1 cellular context compared by ENCODE assay signal in the genomic region with DNA sequence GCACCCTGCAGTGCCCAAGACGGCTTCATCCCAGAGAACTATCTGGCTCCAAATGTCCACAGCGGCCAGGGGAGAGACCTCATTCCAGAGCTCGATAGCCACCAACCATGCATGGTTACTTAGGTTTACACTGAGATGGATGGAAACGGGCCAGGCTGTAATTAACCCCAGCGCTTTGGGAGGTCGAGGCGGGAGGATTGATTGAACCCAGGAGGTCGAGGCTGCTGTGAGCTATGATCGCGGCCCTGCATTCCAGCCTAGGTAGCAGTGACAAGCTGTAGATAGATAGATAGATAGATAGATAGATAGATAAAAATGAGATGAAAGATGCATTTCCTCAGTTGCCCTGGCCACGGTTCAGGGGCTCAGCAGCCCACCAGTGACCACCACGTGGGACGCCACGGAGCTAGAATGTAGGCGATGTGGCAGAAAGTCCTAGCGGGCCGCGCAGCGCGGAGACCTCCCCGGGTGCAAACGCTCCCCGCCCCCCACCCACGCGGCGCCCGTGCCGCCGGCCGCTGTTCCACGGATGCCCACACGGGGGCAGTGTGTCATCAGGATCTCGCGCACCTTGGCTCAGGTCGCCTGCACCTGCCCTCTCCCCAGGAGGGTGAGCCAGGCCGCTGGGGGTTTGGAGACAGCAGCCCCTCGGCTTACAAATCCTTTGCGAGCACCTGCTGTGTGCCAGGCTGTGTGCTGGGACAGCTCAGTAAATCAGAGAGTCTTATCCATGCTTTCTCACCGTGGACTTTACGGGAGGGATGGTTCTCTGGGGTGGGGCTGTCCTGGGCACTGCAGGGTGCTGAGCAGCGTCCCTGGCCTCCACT.
TF ChIP-seq lines count a peak whose summit lies in the region.

No MANE protein-coding gene starts in this region.

TF ChIP-seq in HepG2, 621 proteins besides CTCF, POLR2A, EP300 and RAD21 (continued from another document):
- TF ChIP-seq, protein P1, sequence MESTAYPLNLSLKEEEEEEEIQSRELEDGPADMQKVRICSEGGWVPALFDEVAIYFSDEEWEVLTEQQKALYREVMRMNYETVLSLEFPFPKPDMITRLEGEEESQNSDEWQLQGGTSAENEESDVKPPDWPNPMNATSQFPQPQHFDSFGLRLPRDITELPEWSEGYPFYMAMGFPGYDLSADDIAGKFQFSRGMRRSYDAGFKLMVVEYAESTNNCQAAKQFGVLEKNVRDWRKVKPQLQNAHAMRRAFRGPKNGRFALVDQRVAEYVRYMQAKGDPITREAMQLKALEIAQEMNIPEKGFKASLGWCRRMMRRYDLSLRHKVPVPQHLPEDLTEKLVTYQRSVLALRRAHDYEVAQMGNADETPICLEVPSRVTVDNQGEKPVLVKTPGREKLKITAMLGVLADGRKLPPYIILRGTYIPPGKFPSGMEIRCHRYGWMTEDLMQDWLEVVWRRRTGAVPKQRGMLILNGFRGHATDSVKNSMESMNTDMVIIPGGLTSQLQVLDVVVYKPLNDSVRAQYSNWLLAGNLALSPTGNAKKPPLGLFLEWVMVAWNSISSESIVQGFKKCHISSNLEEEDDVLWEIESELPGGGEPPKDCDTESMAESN (CRISPR knock-in tag; conservative IDR thresholded peaks at IDR 0.05), result 0 out of 2 replicates have a peak, but pooled peaks have one; percentile 24
- TF ChIP-seq STAG1 (CRISPR knock-in tag; IDR thresholded peaks at IDR 0.05) (peak; percentile 88), ZNF607 (CRISPR knock-in tag; IDR thresholded peaks at IDR 0.05; ENCODE audit: borderline replicate concordance) (0 out of 2 replicates have a peak, but pooled peaks have one; percentile 34), SNAI1 (CRISPR knock-in tag; IDR thresholded peaks at IDR 0.05; ENCODE audit: borderline replicate concordance) (no peak), SMARCC2 (IDR thresholded peaks at IDR 0.05) (no peak), RFXANK (CRISPR knock-in tag; IDR thresholded peaks at IDR 0.05) (no peak), ZNF674 (CRISPR knock-in tag; IDR thresholded peaks at IDR 0.05; ENCODE audit: low read depth) (no peak), LBX2 (CRISPR knock-in tag; IDR thresholded peaks at IDR 0.05; ENCODE audit: borderline replicate concordance) (no peak), TFDP2 (CRISPR knock-in tag; IDR thresholded peaks at IDR 0.05) (no peak), ZFYVE20 (CRISPR knock-in tag; IDR thresholded peaks at IDR 0.05; ENCODE audit: borderline replicate concordance, low read depth) (no peak), MYC (CRISPR knock-in tag; IDR thresholded peaks at IDR 0.05; ENCODE audit: borderline replicate concordance) (peak; percentile 75; the same call in 1 of the 2 replicates), BORCS8-MEF2B (CRISPR knock-in tag; IDR thresholded peaks at IDR 0.05) (0 out of 2 replicates have a peak, but pooled peaks have one; percentile 41), MAZ (IDR thresholded peaks at IDR 0.05; ENCODE audit: borderline replicate concordance, low read depth, low read length) (0 out of 2 replicates have a peak, but pooled peaks have one; percentile 47), MAZ (CRISPR knock-in tag; IDR thresholded peaks at IDR 0.05; ENCODE audit: low read depth) (no peak), ZNF350 (CRISPR knock-in tag; IDR thresholded peaks at IDR 0.05; ENCODE audit: borderline replicate concordance, low read depth) (0 out of 2 replicates have a peak, but pooled peaks have one; percentile 20), FOSL1 (CRISPR knock-in tag; IDR thresholded peaks at IDR 0.05; ENCODE audit: borderline replicate concordance) (no peak), IKZF4 (CRISPR knock-in tag; IDR thresholded peaks at IDR 0.05; ENCODE audit: borderline replicate concordance, low read depth, not compliant biosample characterization) (no peak), SAP130 (CRISPR knock-in tag; IDR thresholded peaks at IDR 0.05; ENCODE audit: low read depth) (peak; percentile 18; the same call in 1 of the 2 replicates), ZFP36L2 (CRISPR knock-in tag; IDR thresholded peaks at IDR 0.05) (no peak), CCDC6 (CRISPR knock-in tag; IDR thresholded peaks at IDR 0.05) (no peak), FOXM1 (CRISPR knock-in tag; IDR thresholded peaks at IDR 0.05) (no peak), ZNF7 (CRISPR knock-in tag; IDR thresholded peaks at IDR 0.05) (no peak), FOXJ3 (CRISPR knock-in tag; IDR thresholded peaks at IDR 0.05; ENCODE audit: borderline replicate concordance) (no peak), ZNF34 (CRISPR knock-in tag; IDR thresholded peaks at IDR 0.05; ENCODE audit: borderline replicate concordance) (0 out of 2 replicates have a peak, but pooled peaks have one; percentile 45), ZNF552 (CRISPR knock-in tag; IDR thresholded peaks at IDR 0.05; ENCODE audit: borderline replicate concordance) (no peak)
- TF ChIP-seq, protein P2, sequence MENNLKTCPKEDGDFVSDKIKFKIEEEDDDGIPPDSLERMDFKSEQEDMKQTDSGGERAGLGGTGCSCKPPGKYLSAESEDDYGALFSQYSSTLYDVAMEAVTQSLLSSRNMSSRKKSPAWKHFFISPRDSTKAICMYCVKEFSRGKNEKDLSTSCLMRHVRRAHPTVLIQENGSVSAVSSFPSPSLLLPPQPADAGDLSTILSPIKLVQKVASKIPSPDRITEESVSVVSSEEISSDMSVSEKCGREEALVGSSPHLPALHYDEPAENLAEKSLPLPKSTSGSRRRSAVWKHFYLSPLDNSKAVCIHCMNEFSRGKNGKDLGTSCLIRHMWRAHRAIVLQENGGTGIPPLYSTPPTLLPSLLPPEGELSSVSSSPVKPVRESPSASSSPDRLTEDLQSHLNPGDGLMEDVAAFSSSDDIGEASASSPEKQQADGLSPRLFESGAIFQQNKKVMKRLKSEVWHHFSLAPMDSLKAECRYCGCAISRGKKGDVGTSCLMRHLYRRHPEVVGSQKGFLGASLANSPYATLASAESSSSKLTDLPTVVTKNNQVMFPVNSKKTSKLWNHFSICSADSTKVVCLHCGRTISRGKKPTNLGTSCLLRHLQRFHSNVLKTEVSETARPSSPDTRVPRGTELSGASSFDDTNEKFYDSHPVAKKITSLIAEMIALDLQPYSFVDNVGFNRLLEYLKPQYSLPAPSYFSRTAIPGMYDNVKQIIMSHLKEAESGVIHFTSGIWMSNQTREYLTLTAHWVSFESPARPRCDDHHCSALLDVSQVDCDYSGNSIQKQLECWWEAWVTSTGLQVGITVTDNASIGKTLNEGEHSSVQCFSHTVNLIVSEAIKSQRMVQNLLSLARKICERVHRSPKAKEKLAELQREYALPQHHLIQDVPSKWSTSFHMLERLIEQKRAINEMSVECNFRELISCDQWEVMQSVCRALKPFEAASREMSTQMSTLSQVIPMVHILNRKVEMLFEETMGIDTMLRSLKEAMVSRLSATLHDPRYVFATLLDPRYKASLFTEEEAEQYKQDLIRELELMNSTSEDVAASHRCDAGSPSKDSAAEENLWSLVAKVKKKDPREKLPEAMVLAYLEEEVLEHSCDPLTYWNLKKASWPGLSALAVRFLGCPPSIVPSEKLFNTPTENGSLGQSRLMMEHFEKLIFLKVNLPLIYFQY (CRISPR knock-in tag; IDR thresholded peaks at IDR 0.05; ENCODE audit: borderline replicate concordance), result no peak
- TF ChIP-seq, protein P3, sequence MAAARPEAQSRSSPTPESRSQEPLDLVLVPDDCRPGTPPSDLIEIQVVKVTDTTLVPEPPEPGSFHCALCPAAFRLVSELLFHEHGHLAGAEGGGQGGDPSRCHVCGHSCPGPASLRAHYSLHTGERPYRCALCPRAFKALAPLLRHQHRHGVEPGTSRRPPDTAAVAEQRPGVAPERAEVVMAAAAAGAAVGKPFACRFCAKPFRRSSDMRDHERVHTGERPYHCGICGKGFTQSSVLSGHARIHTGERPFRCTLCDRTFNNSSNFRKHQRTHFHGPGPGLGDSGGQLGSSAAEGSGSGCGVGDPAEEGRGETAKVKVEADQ (CRISPR knock-in tag; IDR thresholded peaks at IDR 0.05; ENCODE audit: borderline replicate concordance), result 0 out of 2 replicates have a peak, but pooled peaks have one; percentile 24
